ENCODE assay signal across 9 cellular contexts in genomic region chr16:66751992-66752322, GRCh38. TPM values are rescaled to one million over a fixed set of nuclear protein-coding genes. Genes with fewer than 3 reads are reported as not detected.
DNase-seq lines count a peak whose midpoint lies in the region; ATAC-seq and TF ChIP-seq lines count a peak whose summit lies in the region.
"Had no signal": no experiment of that assay in that cellular context is flagged by ENCODE, and none has a peak within 500 bp of the region (broad histone marks: within the 10 kb centered on the region; RNA-seq: fewer than 3 reads in every experiment).

No MANE protein-coding gene starts in this region.

- in situ Hi-C loops in gastrocnemius medialis (cut with MboI; ENCODE audit: low sequenced_read_pairs in 4 of 4) = no loop called here
- in situ Hi-C loops in ACHN (cut with HindIII; ENCODE audit: low pct_ligation_motif_present, low pct_unique_long_range_greater_than_20kb, low sequenced_read_pairs) = no loop called here

- H3K27me3 ChIP-seq in RWPE2 (ENCODE audit: insufficient read depth, poor library complexity, severe bottlenecking) (no peaks in the 10 kb centered on the region), esophagus muscularis mucosa (no peaks in the 10 kb centered on the region), gastrocnemius medialis (no peaks in the 10 kb centered on the region)

- 51% methylated on average over 3 of the region's 3 CpGs for WGBS in esophagus muscularis mucosa

- DNase-seq in GM10266 (ENCODE audit: extremely low spot score) = peak; percentile 18
- no peak for DNase-seq in RWPE2 (ENCODE audit: low spot score)
- DNase-seq in esophagus muscularis mucosa (ENCODE audit: extremely low spot score) = no peak
- DNase-seq in gastrocnemius medialis = no peak
- no peak for DNase-seq in EL
- DNase-seq in activated effector memory CD4-positive, alpha-beta T cell treated with anti-CD3 and anti-CD28 coated beads, Interleukin-2, amount 50 U/mL, for 16 hours = no peak
- no peak for DNase-seq in ACHN
- DNase-seq in anterior cingulate cortex (lab: John Stamatoyannopoulos, UW) = no peak

- no peak for ATAC-seq in RWPE2 (ENCODE audit: low read depth)
- no peak for ATAC-seq in gastrocnemius medialis

- intact Hi-C loops in esophagus muscularis mucosa (cut with DNase I) (loop anchor here (5.0 kb wide), 2 partner anchors 55 to 145 kb away; partner anchors contain the start of gene CMTM4), gastrocnemius medialis (cut with DNase I; ENCODE audit: low total_unique reads) (loop anchor here (1.0 to 2.0 kb wide), 5 partner anchors 11 to 144 kb away; partner anchors contain the start of gene CMTM4)

- no peak for TF ChIP-seq CTCF in GM10266 (IDR thresholded peaks at IDR 0.05; ENCODE audit: control insufficient read depth, insufficient read depth, low read depth, missing control alignments)
- peak; percentile 75 for TF ChIP-seq CTCF in RWPE2 (IDR thresholded peaks at IDR 0.05; ENCODE audit: poor library complexity, severe bottlenecking)
- no peak for TF ChIP-seq CTCF in esophagus muscularis mucosa (IDR thresholded peaks at IDR 0.05)
- peak in 1 of 5 experiments; percentile 1 for TF ChIP-seq CTCF in gastrocnemius medialis (IDR thresholded peaks at IDR 0.05 in 4 of 5, conservative IDR thresholded peaks at IDR 0.05 in 1 of 5)

- H3K4me3 ChIP-seq in RWPE2 (ENCODE audit: severe bottlenecking) (peak overlapping the region; percentile 99), esophagus muscularis mucosa (peak overlapping the region; percentile 85 to 100 (median 93)), gastrocnemius medialis (peak overlapping the region; percentile 43 to 98 (median 79))

- H3K36me3 ChIP-seq in RWPE2 (ENCODE audit: low read depth) (peaks cover 32% of the 10 kb centered on the region), esophagus muscularis mucosa (peaks cover 11 to 29% (median 20%) of the 10 kb centered on the region in 4 donors), gastrocnemius medialis (peaks cover 0 to 24% of the 10 kb centered on the region in 2 donors)

- no peak for TF ChIP-seq EP300 in esophagus muscularis mucosa (IDR thresholded peaks at IDR 0.05)

- H3K4me1 ChIP-seq in RWPE2 (ENCODE audit: insufficient read depth, poor library complexity, severe bottlenecking) (peaks cover 15% of the 10 kb centered on the region), esophagus muscularis mucosa (peaks cover 30 to 52% (median 46%) of the 10 kb centered on the region in 4 donors), gastrocnemius medialis (peaks cover 15 to 25% of the 10 kb centered on the region in 2 donors)

- TF ChIP-seq POLR2A in esophagus muscularis mucosa (IDR thresholded peaks at IDR 0.05; ENCODE audit: low read depth) (no peak), gastrocnemius medialis (IDR thresholded peaks at IDR 0.05) (no peak)

- H3K9me3 ChIP-seq in RWPE2 (ENCODE audit: severe bottlenecking) = no peaks in the 10 kb centered on the region
- no peaks in the 10 kb centered on the region for H3K9me3 ChIP-seq in esophagus muscularis mucosa
- H3K9me3 ChIP-seq in gastrocnemius medialis = no peaks in the 10 kb centered on the region

- H3K27ac ChIP-seq in RWPE2 (ENCODE audit: poor library complexity, severe bottlenecking) (peak overlapping the region; percentile 59), esophagus muscularis mucosa (replicated peaks in 1 of 4) (peak overlapping the region; percentile 89 to 96 (median 90)), gastrocnemius medialis (peak overlapping the region; percentile 78 to 96 (median 92))

RNA-seq across cellular contexts. Expression of gene DYNC1LI2, which starts 0.5 kb away (rescaled TPM):
- total RNA-seq in esophagus muscularis mucosa (100 to 1,000 TPM; 167 to 203 (median 186) TPM), gastrocnemius medialis (10 to 100 TPM; 57.4 to 80.3 (median 62.6) TPM)

RNA-seq across cellular contexts. Expression of gene TERB1, which starts 49.4 kb away (rescaled TPM):
- total RNA-seq in esophagus muscularis mucosa (not detected), gastrocnemius medialis (not detected)
- total RNA-seq: T-helper 1 cell treated with Interleukin-12 subunit alpha and Interleukin-12 subunit beta and Interleukin-4 antibody, amounts not matched to agents 30 ng/mL and 1 ng/mL, for 36 hours had no signal

RNA-seq across cellular contexts. Expression of gene CMTM4, which starts 55.4 kb away (rescaled TPM):
- total RNA-seq in esophagus muscularis mucosa = 10 to 100 TPM in 3 of 4 donors, 1 to 10 TPM in 1; 9.8 to 19.8 (median 15.0) TPM
- total RNA-seq in gastrocnemius medialis = 10 to 100 TPM in 1 of 4 donors, 1 to 10 TPM in 3; 5.7 to 15.0 (median 7.2) TPM
